ENCODE assay signal across 20 cellular contexts in the genomic region with DNA sequence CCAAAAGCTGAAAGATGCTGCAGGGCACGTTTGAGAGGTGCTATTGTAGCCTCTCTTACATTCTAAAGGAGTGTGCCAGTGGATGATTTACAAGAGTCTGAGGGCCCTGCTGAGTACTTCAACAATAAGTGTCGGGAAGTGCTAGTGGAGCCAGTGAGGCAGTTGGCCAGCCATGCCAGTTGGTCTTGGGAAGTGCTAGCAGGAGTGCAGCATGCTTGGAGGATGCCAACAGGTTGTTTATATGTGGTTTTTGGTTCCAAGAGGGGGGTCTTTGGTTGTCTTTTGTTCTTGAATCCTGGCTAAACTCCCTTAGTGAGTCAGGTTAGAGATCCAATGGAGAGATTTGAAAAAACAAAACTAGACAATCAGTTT.
A peak's percentile ranks its signal among the peaks of the same experiment; 100 is the strongest.
DNase-seq lines count a peak whose midpoint lies in the region; ATAC-seq and TF ChIP-seq lines count a peak whose summit lies in the region.
"Had no signal": no experiment of that assay in that cellular context is flagged by ENCODE, and none has a peak within 500 bp of the region (broad histone marks: within the 10 kb centered on the region; RNA-seq: fewer than 3 reads in every experiment).

No MANE protein-coding gene starts in this region.

- no peak for ATAC-seq in HG02852 (IDR thresholded peaks at IDR 0.05; ENCODE audit: unreplicated experiment)
- ATAC-seq: CD8-positive, alpha-beta T cell; HepG2; Right ventricle myocardium inferior; stimulated activated naive B cell treated with anti-CD40 and anti-IgM and Interleukin-4, amounts not matched to agents 10 μg/mL and 1 μg/mL and 100 μg/mL, for 72 hours had no signal

- H4K20me1 ChIP-seq in OCI-LY3 (ENCODE audit: insufficient read depth, low read length) (no peaks in the 10 kb centered on the region), smooth muscle cell (ENCODE audit: low read depth) (no peaks in the 10 kb centered on the region)

- WGBS in smooth muscle cell (ENCODE audit: low lambda C conversion rate): 58% methylated on average over 2 of the region's 2 CpGs

- TF ChIP-seq POLR2A in uterus (IDR thresholded peaks at IDR 0.05): no peak

- H3K4me3 ChIP-seq in HUES48 (ENCODE audit: low read depth, low read length) (no peak overlapping the region), OCI-LY3 (ENCODE audit: low read length) (no peak overlapping the region), fibroblast of mammary gland (ENCODE audit: control insufficient read depth, low read depth, low read length) (no peak overlapping the region), smooth muscle cell (no peak overlapping the region), uterus (no peak overlapping the region)
- H3K4me3 ChIP-seq: coronary artery, esophagus squamous epithelium, lung, upper lobe of left lung had no signal

- peak; percentile 16 for DNase-seq in fibroblast of mammary gland (ENCODE audit: low read depth)
- DNase-seq in smooth muscle cell (lab: John Stamatoyannopoulos, UW; ENCODE audit: unreplicated experiment): no peak
- DNase-seq in uterus: no peak
- no peak for DNase-seq in activated CD4-positive, CD25-positive, alpha-beta regulatory T cell (lab: John Stamatoyannopoulos, UW)
- DNase-seq in superior temporal gyrus (ENCODE audit: extremely low spot score): no peak
- DNase-seq: activated CD4-positive, alpha-beta T cell treated with anti-CD3 and anti-CD28 coated beads, Interleukin-2, amount 50 U/mL, for 1 hour; CD8-positive, alpha-beta T cell; esophagus squamous epithelium; NCI-H1092 treated with DMSO at 0.1 percent for 48 hours; NCI-H774; stimulated activated naive B cell treated with anti-CD40 and anti-IgM and Interleukin-4, amounts not matched to agents 10 μg/mL and 1 μg/mL and 100 μg/mL, for 72 hours; upper lobe of left lung had no signal

- H3K9me3 ChIP-seq in HUES48 (ENCODE audit: control insufficient read depth, insufficient read depth, low read length) (no peaks in the 10 kb centered on the region), OCI-LY3 (ENCODE audit: insufficient read depth, low read length) (no peaks in the 10 kb centered on the region), smooth muscle cell (replicated peaks; ENCODE audit: low read depth) (no peaks in the 10 kb centered on the region), uterus (no peaks in the 10 kb centered on the region)
- H3K9me3 ChIP-seq: esophagus squamous epithelium, neutrophil, upper lobe of left lung had no signal

- H3K36me3 ChIP-seq in HUES48 (ENCODE audit: control insufficient read depth, insufficient read depth, low read length) (no peaks in the 10 kb centered on the region), OCI-LY3 (replicated peaks; ENCODE audit: low read depth, low read length) (no peaks in the 10 kb centered on the region), smooth muscle cell (ENCODE audit: low read depth) (no peaks in the 10 kb centered on the region), uterus (no peaks in the 10 kb centered on the region)
- H3K36me3 ChIP-seq: esophagus squamous epithelium, neutrophil, upper lobe of left lung had no signal

- no peaks in the 10 kb centered on the region for H3F3A ChIP-seq in smooth muscle cell (ENCODE audit: low read depth)

- H3K27me3 ChIP-seq in HUES48 (ENCODE audit: control insufficient read depth, insufficient read depth, low read length): no peaks in the 10 kb centered on the region
- no peaks in the 10 kb centered on the region for H3K27me3 ChIP-seq in OCI-LY3 (ENCODE audit: low read depth, low read length)
- H3K27me3 ChIP-seq in smooth muscle cell (ENCODE audit: low read depth): no peaks in the 10 kb centered on the region
- no peaks in the 10 kb centered on the region for H3K27me3 ChIP-seq in uterus
- H3K27me3 ChIP-seq: esophagus squamous epithelium, neutrophil, upper lobe of left lung had no signal

- no peaks in the 10 kb centered on the region for H3K79me2 ChIP-seq in OCI-LY3 (ENCODE audit: low read length)
- H3K79me2 ChIP-seq in smooth muscle cell (ENCODE audit: low read depth): no peaks in the 10 kb centered on the region

- intact Hi-C loops in uterus (cut with DNase I; ENCODE audit: low total_unique reads): no loop called here

- peaks cover 6% of the 10 kb centered on the region; the same call in 1 of the 2 replicates for H3K4me1 ChIP-seq in HUES48 (ENCODE audit: control insufficient read depth, insufficient read depth, low read length)
- H3K4me1 ChIP-seq in OCI-LY3 (ENCODE audit: low read length): no peaks in the 10 kb centered on the region
- H3K4me1 ChIP-seq in smooth muscle cell (ENCODE audit: low read depth): peaks cover 4% of the 10 kb centered on the region
- no peaks in the 10 kb centered on the region for H3K4me1 ChIP-seq in uterus
- H3K4me1 ChIP-seq: esophagus squamous epithelium, upper lobe of left lung had no signal

- H3K4me2 ChIP-seq in OCI-LY3 (ENCODE audit: low read length): no peak overlapping the region
- H3K4me2 ChIP-seq in smooth muscle cell: peak overlapping the region; percentile 62

- TF ChIP-seq CTCF in OCI-LY3 (IDR thresholded peaks at IDR 0.05; ENCODE audit: low read depth, low read length) (no peak), fibroblast of mammary gland (conservative IDR thresholded peaks at IDR 0.05; ENCODE audit: control insufficient read depth, insufficient read depth, low read depth, low read length) (no peak), smooth muscle cell (IDR thresholded peaks at IDR 0.05; ENCODE audit: borderline replicate concordance, insufficient read depth, poor library complexity, severe bottlenecking) (no peak), uterus (IDR thresholded peaks at IDR 0.05) (no peak)

- H3K27ac ChIP-seq in HUES48 (ENCODE audit: low read depth, low read length): peak overlapping the region; percentile 71
- no peak overlapping the region for H3K27ac ChIP-seq in OCI-LY3 (ENCODE audit: low read length)
- peak overlapping the region; percentile 80 for H3K27ac ChIP-seq in smooth muscle cell (ENCODE audit: low read depth)
- no peak overlapping the region for H3K27ac ChIP-seq in uterus
- H3K27ac ChIP-seq: coronary artery, esophagus squamous epithelium, neutrophil, upper lobe of left lung had no signal

- H3K9ac ChIP-seq in HUES48 (ENCODE audit: low read depth, low read length): no peak overlapping the region
- H3K9ac ChIP-seq in OCI-LY3 (ENCODE audit: low read length): no peak overlapping the region
- H3K9ac ChIP-seq in smooth muscle cell (ENCODE audit: low read depth): peak overlapping the region; percentile 24

- H2AFZ ChIP-seq in OCI-LY3 (ENCODE audit: low read depth, low read length) (0 out of 2 replicates have a peak overlapping the region, but pooled peaks have one; percentile 37), smooth muscle cell (ENCODE audit: low read depth) (no peak overlapping the region)

Comparison
In these comparisons a context has a peak if more than half of its experiments do, and no peak if none do; other contexts are left out.
1. H3K27ac ChIP-seq: peak in HUES48 (single experiment) and smooth muscle cell (single experiment); none in OCI-LY3 (single experiment) and uterus (0 of 2).